1 cellular context compared by ENCODE assay signal in genomic region chr12:92987362-92987761, GRCh38.
TF ChIP-seq lines count a peak whose summit lies in the region.

No MANE protein-coding gene starts in this region.

TF ChIP-seq in WTC11, 78 proteins besides CTCF, POLR2A, EP300 and RAD21 (continued from another document):
- TF ChIP-seq IRF2 (CRISPR knock-in tag; IDR thresholded peaks at IDR 0.05; ENCODE audit: borderline replicate concordance, low read depth) (no peak), TEAD1 (CRISPR knock-in tag; IDR thresholded peaks at IDR 0.05) (no peak), STAT6 (CRISPR knock-in tag; conservative IDR thresholded peaks at IDR 0.05; ENCODE audit: low read depth) (no peak), NR1H2 (CRISPR knock-in tag; IDR thresholded peaks at IDR 0.05) (no peak), KAT7 (CRISPR knock-in tag; IDR thresholded peaks at IDR 0.05; ENCODE audit: borderline replicate concordance) (no peak)
